6 cellular contexts compared by ENCODE assay signal in genomic region chr11:94494200-94494545, GRCh38. TPM values are rescaled to one million over a fixed set of nuclear protein-coding genes. Genes with fewer than 3 reads are reported as not detected.
DNase-seq lines count a peak whose midpoint lies in the region; ATAC-seq, FAIRE-seq and TF ChIP-seq lines count a peak whose summit lies in the region.

No MANE protein-coding gene starts in this region.

- peaks cover 18% of the 10 kb centered on the region for H3K36me3 ChIP-seq in effector memory CD4-positive, alpha-beta T cell (ENCODE audit: control insufficient read depth, insufficient read depth, low read length)

- H3K27me3 ChIP-seq in effector memory CD4-positive, alpha-beta T cell (replicated peaks; ENCODE audit: control insufficient read depth, insufficient read depth, low read length, poor library complexity, severe bottlenecking): no peaks in the 10 kb centered on the region

- H3K4me3 ChIP-seq in effector memory CD4-positive, alpha-beta T cell (ENCODE audit: insufficient read depth, low read depth, low read length, poor library complexity, severe bottlenecking): peak overlapping the region; percentile 82

- H3K4me1 ChIP-seq in effector memory CD4-positive, alpha-beta T cell (ENCODE audit: control insufficient read depth, insufficient read depth, low read length, poor library complexity, severe bottlenecking): peaks cover 6% of the 10 kb centered on the region

- intact Hi-C loops in sciatic nerve (cut with DNase I): no loop called here

- peak; percentile 51 for ATAC-seq in GM21360 (IDR thresholded peaks at IDR 0.05; ENCODE audit: unreplicated experiment)
- peak; percentile 20 for ATAC-seq in HG03558 (IDR thresholded peaks at IDR 0.05; ENCODE audit: extremely low read depth, unreplicated experiment)
- peak; percentile 77 for ATAC-seq in sciatic nerve

- peak overlapping the region; percentile 88 for H3K27ac ChIP-seq in effector memory CD4-positive, alpha-beta T cell (ENCODE audit: insufficient read depth, low read length, poor library complexity, severe bottlenecking)

- TF ChIP-seq POLR2A in GM12892 (IDR thresholded peaks at IDR 0.05; ENCODE audit: low read depth, low read length): no peak

- no peak for DNase-seq in effector memory CD4-positive, alpha-beta T cell
- DNase-seq in sciatic nerve (ENCODE audit: low spot score) (no peak), cerebellum (ENCODE audit: low spot score) (no peak), GM12892 (ENCODE audit: insufficient read length) (no peak)

- FAIRE-seq in GM12892 (lab: Jason Lieb, UNC): no peak

- H3K9me3 ChIP-seq in effector memory CD4-positive, alpha-beta T cell (ENCODE audit: control insufficient read depth, low read length): no peaks in the 10 kb centered on the region

RNA-seq across cellular contexts. Expression of gene ANKRD49, which starts 0.4 kb away (rescaled TPM):
- total RNA-seq in sciatic nerve (14.1 TPM), cerebellum (14.8 TPM)
- 28.6 TPM for polyA plus RNA-seq in GM12892 (2012; ENCODE audit: missing spikeins)

RNA-seq across cellular contexts. Expression of gene MRE11, which starts 0.5 kb away (rescaled TPM):
- 30.7 TPM for total RNA-seq in sciatic nerve
- total RNA-seq in cerebellum: 28.7 TPM
- polyA plus RNA-seq in GM12892 (2012; ENCODE audit: missing spikeins): 27.2 TPM

RNA-seq across cellular contexts. Expression of gene C11orf97, which starts 18.1 kb away (rescaled TPM):
- not detected for total RNA-seq in sciatic nerve
- total RNA-seq in cerebellum: not detected
- not detected for polyA plus RNA-seq in GM12892 (2012; ENCODE audit: missing spikeins)

RNA-seq across cellular contexts. Expression of gene FUT4, which starts 49.5 kb away (rescaled TPM):
- 7.2 TPM for total RNA-seq in sciatic nerve
- 5.9 TPM for total RNA-seq in cerebellum
- polyA plus RNA-seq in GM12892 (2012; ENCODE audit: missing spikeins): 1.4 TPM

Comparison
In these comparisons a context has a peak if more than half of its experiments do, and no peak if none do; other contexts are left out.
1. ATAC-seq: peak in every context shown above with its lines; median percentile 77 in sciatic nerve; 51 in GM21360; 20 in HG03558.